7 cellular contexts compared by ENCODE assay signal in genomic region chr20:31860431-31861345, GRCh38. TPM values are rescaled to one million over a fixed set of nuclear protein-coding genes. Genes with fewer than 3 reads are reported as not detected.
DNase-seq lines count a peak whose midpoint lies in the region; ATAC-seq and TF ChIP-seq lines count a peak whose summit lies in the region.

No MANE protein-coding gene starts in this region.

- H3K9ac ChIP-seq in skeletal muscle satellite cell (ENCODE audit: low read depth, low read length): no peak overlapping the region

- POLR2A ChIA-PET in activated CD8-positive, alpha-beta T cell treated with anti-CD3 and anti-CD28 coated beads, Interleukin-2, amount 10 ng/mL, durations not matched to agents 7 days and 5 days (lab: Charles Lee): interaction anchor here (1.0 kb wide), 1 partner anchor 13 kb away, joined by 3 read pairs; no protein-coding TSS in a partner anchor

- peaks cover 0 to 21% of the 10 kb centered on the region in 2 donors for H3K4me1 ChIP-seq in right atrium auricular region
- peaks cover 5% of the 10 kb centered on the region for H3K4me1 ChIP-seq in skeletal muscle satellite cell (ENCODE audit: control insufficient read depth, insufficient read depth, low read length)

- CTCF ChIA-PET in activated CD8-positive, alpha-beta T cell treated with anti-CD3 and anti-CD28 coated beads, Interleukin-2, amount 10 ng/mL, durations not matched to agents 7 days and 5 days (lab: Charles Lee): interaction anchor here (0.9 to 4.5 kb wide), 8 partner anchors 8 to 171 kb away, joined by 3 to 17 read pairs (median 4); partner anchors contain the start of gene PDRG1

- H3K9me3 ChIP-seq in right atrium auricular region (no peaks in the 10 kb centered on the region), skeletal muscle satellite cell (replicated peaks; ENCODE audit: low read length) (no peaks in the 10 kb centered on the region)

- H3K27ac ChIP-seq in HL-60 (replicated peaks): no peak overlapping the region
- no peak overlapping the region for H3K27ac ChIP-seq in right atrium auricular region

- peaks cover 28% of the 10 kb centered on the region for H3K27me3 Mint-ChIP-seq in activated CD8-positive, alpha-beta T cell treated with anti-CD3 and anti-CD28 coated beads, Interleukin-2, amount 10 ng/mL, durations not matched to agents 7 days and 5 days (ENCODE audit: low read depth)

- no peaks in the 10 kb centered on the region for H3K36me3 Mint-ChIP-seq in activated CD8-positive, alpha-beta T cell treated with anti-CD3 and anti-CD28 coated beads, Interleukin-2, amount 10 ng/mL, durations not matched to agents 7 days and 5 days (ENCODE audit: low read depth)

- H3K36me3 ChIP-seq in GM06990 (ENCODE audit: control insufficient read depth, insufficient read depth, low read length) (no peaks in the 10 kb centered on the region), right atrium auricular region (no peaks in the 10 kb centered on the region), skeletal muscle satellite cell (ENCODE audit: insufficient read depth, low read length) (no peaks in the 10 kb centered on the region)

- H3K9me3 Mint-ChIP-seq in activated CD8-positive, alpha-beta T cell treated with anti-CD3 and anti-CD28 coated beads, Interleukin-2, amount 10 ng/mL, durations not matched to agents 7 days and 5 days (ENCODE audit: insufficient read depth): no peaks in the 10 kb centered on the region

- peaks cover 23% of the 10 kb centered on the region for H3K4me1 Mint-ChIP-seq in activated CD8-positive, alpha-beta T cell treated with anti-CD3 and anti-CD28 coated beads, Interleukin-2, amount 10 ng/mL, durations not matched to agents 7 days and 5 days (ENCODE audit: low read depth)

- H3K4me3 Mint-ChIP-seq in activated CD8-positive, alpha-beta T cell treated with anti-CD3 and anti-CD28 coated beads, Interleukin-2, amount 10 ng/mL, durations not matched to agents 7 days and 5 days: peak overlapping the region; percentile 26

- peak overlapping the region; percentile 61 for H3K4me3 ChIP-seq in GM06990 (replicated peaks; ENCODE audit: low read depth, low read length)
- H3K4me3 ChIP-seq in HL-60 (replicated peaks; ENCODE audit: insufficient read depth, low read length): peak overlapping the region; percentile 34
- peak overlapping the region; percentile 44 to 58 for H3K4me3 ChIP-seq in right atrium auricular region
- peak overlapping the region; percentile 62 for H3K4me3 ChIP-seq in skeletal muscle satellite cell (ENCODE audit: low read length)

- no peak for TF ChIP-seq CTCF in GM06990 (IDR thresholded peaks at IDR 0.05; ENCODE audit: insufficient read depth, low read length, poor library complexity, severe bottlenecking)
- no peak for TF ChIP-seq CTCF in HL-60 (IDR thresholded peaks at IDR 0.05; ENCODE audit: insufficient read depth, low read length)
- TF ChIP-seq CTCF in right atrium auricular region (IDR thresholded peaks at IDR 0.05): no peak

- DNase-seq in GM06990 (ENCODE audit: extremely low read depth, insufficient read length) (no peak), HL-60 (ENCODE audit: low read depth in 1 of 2, low spot score in 1 of 2) (no peak), right atrium auricular region (ENCODE audit: low spot score) (no peak), SKM-1 treated with dmso at 0.1 percent for 144 hours (lab: John Stamatoyannopoulos, UW; ENCODE audit: unreplicated experiment) (no peak)
- no peak for DNase-seq in activated CD8-positive, alpha-beta T cell treated with anti-CD3 and anti-CD28 coated beads, Interleukin-2, amount 10 ng/mL, durations not matched to agents 7 days and 5 days
- no peak for DNase-seq in activated CD4-positive, CD25-positive, alpha-beta regulatory T cell (lab: John Stamatoyannopoulos, UW)

- H3K27me3 ChIP-seq in GM06990 (replicated peaks; ENCODE audit: control insufficient read depth, insufficient read depth, low read length) (no peaks in the 10 kb centered on the region; the same call in 1 of the 2 replicates), HL-60 (ENCODE audit: insufficient read depth, poor library complexity, severe bottlenecking) (peaks cover 35% of the 10 kb centered on the region), right atrium auricular region (no peaks in the 10 kb centered on the region), skeletal muscle satellite cell (ENCODE audit: control insufficient read depth, insufficient read depth, low read length) (peaks cover 95% of the 10 kb centered on the region)

- H3K4me2 ChIP-seq in skeletal muscle satellite cell (ENCODE audit: low read length): peak overlapping the region; percentile 80

- H3K27ac Mint-ChIP-seq in activated CD8-positive, alpha-beta T cell treated with anti-CD3 and anti-CD28 coated beads, Interleukin-2, amount 10 ng/mL, durations not matched to agents 7 days and 5 days: no peak overlapping the region

- no peak for ATAC-seq in activated CD8-positive, alpha-beta T cell treated with anti-CD3 and anti-CD28 coated beads, Interleukin-2, amount 10 ng/mL, durations not matched to agents 7 days and 5 days

RNA-seq across cellular contexts. Expression of gene DUSP15, which starts 9.6 kb away (rescaled TPM):
- total RNA-seq in activated CD8-positive, alpha-beta T cell treated with anti-CD3 and anti-CD28 coated beads, Interleukin-2, amount 10 ng/mL, durations not matched to agents 7 days and 5 days: not detected
- total RNA-seq in right atrium auricular region: 10 to 100 TPM in 1 of 2 donors, 1 to 10 TPM in 1; 8.8 to 11.6 TPM
- total RNA-seq in skeletal muscle satellite cell (2012; rRNA removed): not detected in 2 replicates

RNA-seq across cellular contexts. Expression of gene TTLL9, which starts 9.7 kb away (rescaled TPM):
- total RNA-seq in activated CD8-positive, alpha-beta T cell treated with anti-CD3 and anti-CD28 coated beads, Interleukin-2, amount 10 ng/mL, durations not matched to agents 7 days and 5 days: not detected
- total RNA-seq in right atrium auricular region: not detected
- total RNA-seq in skeletal muscle satellite cell (2012; rRNA removed): not detected in 2 replicates

RNA-seq across cellular contexts. Expression of gene FOXS1, which starts 15.3 kb away (rescaled TPM):
- not detected for total RNA-seq in activated CD8-positive, alpha-beta T cell treated with anti-CD3 and anti-CD28 coated beads, Interleukin-2, amount 10 ng/mL, durations not matched to agents 7 days and 5 days
- 1 to 10 TPM; 1.9 to 4.2 TPM for total RNA-seq in right atrium auricular region
- total RNA-seq in skeletal muscle satellite cell (2012; rRNA removed): not detected in 2 replicates

RNA-seq across cellular contexts. Expression of gene MYLK2, which starts 41.5 kb away (rescaled TPM):
- under 1 TPM; 0.66 to 0.89 TPM for total RNA-seq in activated CD8-positive, alpha-beta T cell treated with anti-CD3 and anti-CD28 coated beads, Interleukin-2, amount 10 ng/mL, durations not matched to agents 7 days and 5 days
- total RNA-seq in right atrium auricular region: under 1 TPM in 1 of 2 donors, not detected in 1; 0.12 TPM
- total RNA-seq in skeletal muscle satellite cell (2012; rRNA removed): 0.22 and 0.25 TPM in 2 replicates

Comparison
In these comparisons a context has a peak if more than half of its experiments do, and no peak if none do; other contexts are left out.
1. RNA of gene DUSP15, which starts 9.6 kb away (total RNA-seq): 8.8 to 11.6 TPM in right atrium auricular region; not detected in activated CD8-positive, alpha-beta T cell treated with anti-CD3 and anti-CD28 coated beads, Interleukin-2, amount 10 ng/mL, durations not matched to agents 7 days and 5 days; every median in the first group is over 4 times any median in the second.
2. Peak in every context shown above with its lines, with median percentiles within 50 percentile points of each other: H3K4me3 ChIP-seq.